Comparison of ENCODE assay signal across 1 cellular context in genomic region chr5:2919310-2920018, GRCh38.
TF ChIP-seq lines count a peak whose summit lies in the region.

No MANE protein-coding gene starts in this region.

TF ChIP-seq in H1, 55 proteins besides CTCF, POLR2A, EP300 and RAD21 (continued from another document):
- TF ChIP-seq TCF12 (IDR thresholded peaks at IDR 0.05; ENCODE audit: low read depth, low read length) (no peak), SUZ12 (IDR thresholded peaks at IDR 0.05; ENCODE audit: low read length) (no peak), NANOG (IDR thresholded peaks at IDR 0.05; ENCODE audit: insufficient read depth, low read depth, low read length, poor library complexity, severe bottlenecking) (no peak), ASH2L (IDR thresholded peaks at IDR 0.05; ENCODE audit: low read length) (no peak), MAX (IDR thresholded peaks at IDR 0.05) (no peak), BCL11A (IDR thresholded peaks at IDR 0.05; ENCODE audit: low read depth in 2 of 2, low read length in 2 of 2) (no peak), JUND (IDR thresholded peaks at IDR 0.05; ENCODE audit: low read length) (no peak), CREB1 (IDR thresholded peaks at IDR 0.05) (no peak), CEBPB (IDR thresholded peaks at IDR 0.05; ENCODE audit: low read depth, low read length) (no peak), ATF3 (IDR thresholded peaks at IDR 0.05; ENCODE audit: insufficient read depth, low read depth, low read length) (no peak), KDM1A (IDR thresholded peaks at IDR 0.05; ENCODE audit: borderline replicate concordance, low read length) (no peak), RXRA (IDR thresholded peaks at IDR 0.05; ENCODE audit: insufficient read depth, low read depth, low read length) (no peak), E2F6 (IDR thresholded peaks at IDR 0.05) (no peak)
TF ChIP-seq in H1: peak in this region for 0.
